Comparison of ENCODE assay signal across 10 cellular contexts in genomic region chr1:74729741-74730478, GRCh38. TPM values are rescaled to one million over a fixed set of nuclear protein-coding genes. Genes with fewer than 3 reads are reported as not detected.
DNase-seq lines count a peak whose midpoint lies in the region; ATAC-seq and TF ChIP-seq lines count a peak whose summit lies in the region.
"Had no signal": no experiment of that assay in that cellular context is flagged by ENCODE, and none has a peak within 500 bp of the region (broad histone marks: within the 10 kb centered on the region; RNA-seq: fewer than 3 reads in every experiment).

No MANE protein-coding gene starts in this region.

- 0 out of 2 replicates have a peak overlapping the region, but pooled peaks have one; percentile 6 for H3K4me3 ChIP-seq in GM08714 (ENCODE audit: low read length)
- no peak overlapping the region for H3K4me3 ChIP-seq in osteoblast (ENCODE audit: insufficient read depth, low read length)
- no peak overlapping the region for H3K4me3 ChIP-seq in right cardiac atrium (ENCODE audit: low read length)
- H3K4me3 ChIP-seq: heart right ventricle had no signal

- CTCF ChIA-PET in GM10248 (lab: Yijun Ruan, JAX): no interaction called here

- H3K27me3 ChIP-seq in osteoblast (ENCODE audit: insufficient read depth, low read length) (no peaks in the 10 kb centered on the region), right cardiac atrium (ENCODE audit: control insufficient read depth, insufficient read depth) (no peaks in the 10 kb centered on the region)
- H3K27me3 ChIP-seq: heart right ventricle had no signal

- H3K36me3 ChIP-seq in osteoblast (ENCODE audit: insufficient read depth, low read length): peaks cover 6% of the 10 kb centered on the region

- no peak for TF ChIP-seq CTCF in osteoblast (IDR thresholded peaks at IDR 0.05; ENCODE audit: extremely low read depth, low read depth, low read length)
- no peak for TF ChIP-seq CTCF in GM10248 (IDR thresholded peaks at IDR 0.05; ENCODE audit: control extremely low read depth, extremely low read depth, low read depth, missing control alignments)

- DNase-seq in NCI-H226 (peak; percentile 74), epithelial cell of prostate (ENCODE audit: low read depth, low spot score) (peak; percentile 34), osteoblast (ENCODE audit: insufficient read length, low spot score, missing footprints) (peak; percentile 88), GM10248 (ENCODE audit: extremely low spot score) (no peak), right cardiac atrium (no peak)
- DNase-seq: activated CD4-positive, CD25-positive, alpha-beta regulatory T cell treated with anti-CD3 and anti-CD28 coated beads, Interleukin-2, amount 50 U/mL, for 72 hours; heart right ventricle had no signal

- H3K27ac ChIP-seq in epithelial cell of prostate (no peak overlapping the region), osteoblast (ENCODE audit: low read depth, low read length) (peak overlapping the region; percentile 19), right cardiac atrium (ENCODE audit: low read length) (no peak overlapping the region)
- H3K27ac ChIP-seq: heart right ventricle had no signal

- H2AFZ ChIP-seq in osteoblast (ENCODE audit: low read length): no peak overlapping the region

- H3K9me3 ChIP-seq in osteoblast (ENCODE audit: low read depth, low read length) (peaks cover 1% of the 10 kb centered on the region), right cardiac atrium (ENCODE audit: control insufficient read depth, low read length) (no peaks in the 10 kb centered on the region)

- POLR2A ChIA-PET in GM10248 (lab: Yijun Ruan, JAX): no interaction called here

- intact Hi-C loops in right cardiac atrium (cut with DNase I): no loop called here

- no peaks in the 10 kb centered on the region for H4K20me1 ChIP-seq in osteoblast (ENCODE audit: insufficient read depth, low read length)

- WGBS in right cardiac atrium: 86% methylated on average over 6 of the region's 6 CpGs

- ATAC-seq in GM21723 (IDR thresholded peaks at IDR 0.05; ENCODE audit: unreplicated experiment): no peak
- ATAC-seq in GM18907 (IDR thresholded peaks at IDR 0.05; ENCODE audit: unreplicated experiment): no peak
- no peak for ATAC-seq in right cardiac atrium
- ATAC-seq: heart right ventricle had no signal

- H3K79me2 ChIP-seq in osteoblast (ENCODE audit: insufficient read depth, low read length): peaks cover 71% of the 10 kb centered on the region

- H3K4me2 ChIP-seq in osteoblast (ENCODE audit: insufficient read depth, low read length): peak overlapping the region; percentile 62

- peaks cover 27% of the 10 kb centered on the region for H3K4me1 ChIP-seq in osteoblast (ENCODE audit: insufficient read depth, low read length)
- peaks cover 4% of the 10 kb centered on the region for H3K4me1 ChIP-seq in right cardiac atrium (ENCODE audit: control insufficient read depth, insufficient read depth, low read length)

RNA-seq across cellular contexts. Expression of gene CRYZ, which starts 2.9 kb away (rescaled TPM):
- total RNA-seq in osteoblast (33.9 and 35.1 TPM in 2 replicates), right cardiac atrium (10 to 100 TPM; 26.6 to 51.1 (median 40.0) TPM)
- polyA plus RNA-seq in right cardiac atrium: 22.2 TPM

RNA-seq across cellular contexts. Expression of gene TYW3, which starts 3.0 kb away (rescaled TPM):
- total RNA-seq in osteoblast (17.4 TPM in 2 replicates), right cardiac atrium (10 to 100 TPM; 22.3 to 25.1 (median 24.0) TPM)
- polyA plus RNA-seq in right cardiac atrium: 18.7 TPM

RNA-seq across cellular contexts. Expression of gene ERICH3, which starts 56.3 kb away (rescaled TPM):
- total RNA-seq in osteoblast: not detected in 2 replicates
- total RNA-seq in right cardiac atrium: not detected
- 0.07 TPM for polyA plus RNA-seq in right cardiac atrium

Comparison
In these comparisons a context has a peak if more than half of its experiments do, and no peak if none do; other contexts are left out.
1. DNase-seq: peak in NCI-H226 (single experiment), epithelial cell of prostate (single experiment) and osteoblast (single experiment); none in GM10248 (single experiment) and right cardiac atrium (0 of 3).